Comparison of ENCODE assay signal across 8 cellular contexts in the genomic region with DNA sequence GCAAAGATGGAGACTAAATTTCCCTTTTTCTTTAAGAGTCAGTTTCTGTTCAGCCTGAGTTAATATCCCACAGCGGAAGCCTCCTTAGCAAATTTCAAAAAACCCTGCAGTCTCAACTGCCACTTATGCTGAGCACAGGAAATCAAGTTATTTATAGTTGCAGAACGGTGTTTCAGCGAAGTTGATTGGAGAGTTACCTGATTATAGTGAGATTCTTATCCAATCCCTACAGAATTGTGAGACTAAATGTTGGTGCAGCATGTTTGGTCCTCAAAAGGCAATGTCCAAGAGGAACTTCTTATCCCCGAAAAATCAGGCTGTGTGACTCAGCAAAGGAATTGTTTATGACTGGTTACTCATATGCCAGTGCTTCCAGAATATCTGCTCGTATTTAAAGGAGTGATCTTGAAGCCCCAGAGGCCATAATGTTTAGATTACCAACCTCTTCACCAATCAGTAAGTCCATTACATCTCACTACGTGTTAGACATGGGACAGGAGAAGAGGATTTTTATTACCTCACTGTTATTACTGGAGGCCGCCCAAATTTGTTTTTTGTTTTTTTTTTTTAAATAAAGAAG.
DNase-seq lines count a peak whose midpoint lies in the region; ATAC-seq, FAIRE-seq and TF ChIP-seq lines count a peak whose summit lies in the region.

No MANE protein-coding gene starts in this region.

- peak overlapping the region; percentile 87 to 98 (median 97) for H3K4me3 Mint-ChIP-seq in CD4-positive, CD25-positive, alpha-beta regulatory T cell
- peak overlapping the region; percentile 84 to 89 (median 87) for H3K4me3 Mint-ChIP-seq in T-cell

- POLR2A ChIA-PET in T-cell (lab: Charles Lee) = interaction anchor here (0.6 to 7.2 kb wide), 4 partner anchors 7 to 609 kb away, joined by 3 to 122 read pairs (median 27); a partner anchor contains a TSS

- no peaks in the 10 kb centered on the region for H3K9me3 ChIP-seq in CD4-positive, CD25-positive, alpha-beta regulatory T cell (ENCODE audit: control insufficient read depth in 2 of 2, low read length in 2 of 2)
- no peaks in the 10 kb centered on the region for H3K9me3 ChIP-seq in small intestine (ENCODE audit: control insufficient read depth, low read depth)

- H3K27ac Mint-ChIP-seq in CD4-positive, CD25-positive, alpha-beta regulatory T cell = peak overlapping the region; percentile 85 to 95 (median 92)
- peak overlapping the region; percentile 93 to 97 for H3K27ac Mint-ChIP-seq in T-cell

- H3K27me3 ChIP-seq in CD4-positive, CD25-positive, alpha-beta regulatory T cell (ENCODE audit: control insufficient read depth, insufficient read depth, low read length) = no peaks in the 10 kb centered on the region
- H3K27me3 ChIP-seq in small intestine (ENCODE audit: control insufficient read depth in 2 of 2, insufficient read depth in 2 of 2, low read length in 2 of 2) = no peaks in the 10 kb centered on the region

- H3K9me3 Mint-ChIP-seq in CD4-positive, CD25-positive, alpha-beta regulatory T cell = peaks cover 0 to 3% (median 0%) of the 10 kb centered on the region in 7 donors
- H3K9me3 Mint-ChIP-seq in T-cell = no peaks in the 10 kb centered on the region

- CTCF ChIA-PET in T-cell (lab: Charles Lee) = interaction anchor here (0.6 to 7.2 kb wide), 4 partner anchors 8 to 49 kb away, joined by 3 to 112 read pairs (median 5); no protein-coding TSS in a partner anchor

- H3K4me1 Mint-ChIP-seq in CD4-positive, CD25-positive, alpha-beta regulatory T cell = peaks cover 33 to 79% (median 65%) of the 10 kb centered on the region in 4 donors
- H3K4me1 Mint-ChIP-seq in T-cell = peaks cover 77 to 81% (median 80%) of the 10 kb centered on the region in 3 donors

- H3K27me3 Mint-ChIP-seq in CD4-positive, CD25-positive, alpha-beta regulatory T cell = no peaks in the 10 kb centered on the region
- no peaks in the 10 kb centered on the region for H3K27me3 Mint-ChIP-seq in T-cell

- no peaks in the 10 kb centered on the region for H3K36me3 ChIP-seq in CD4-positive, CD25-positive, alpha-beta regulatory T cell (ENCODE audit: control insufficient read depth, insufficient read depth, low read length)
- H3K36me3 ChIP-seq in small intestine (ENCODE audit: control insufficient read depth in 2 of 2, insufficient read depth in 2 of 2, low read length in 2 of 2) = no peaks in the 10 kb centered on the region

- TF ChIP-seq CTCF in HFF-Myc (IDR thresholded peaks at IDR 0.05; ENCODE audit: low read depth, low read length, missing control alignments) = no peak

- peak overlapping the region; percentile 93 for H3K27ac ChIP-seq in CD4-positive, CD25-positive, alpha-beta regulatory T cell (ENCODE audit: insufficient read depth, low read length, poor library complexity, severe bottlenecking)
- peak overlapping the region; percentile 98 for H3K27ac ChIP-seq in small intestine (ENCODE audit: low read depth in 1 of 2, low read length in 1 of 2)

- peaks cover 84% of the 10 kb centered on the region for H3K4me1 ChIP-seq in CD4-positive, CD25-positive, alpha-beta regulatory T cell (ENCODE audit: control insufficient read depth, insufficient read depth, low read length, poor library complexity, severe bottlenecking)
- H3K4me1 ChIP-seq in small intestine (ENCODE audit: control insufficient read depth in 2 of 2, insufficient read depth in 1 of 2, low read depth in 1 of 2, low read length in 1 of 2) = peaks cover 8 to 35% of the 10 kb centered on the region in 2 donors

- no peaks in the 10 kb centered on the region for H3K36me3 Mint-ChIP-seq in CD4-positive, CD25-positive, alpha-beta regulatory T cell
- H3K36me3 Mint-ChIP-seq in T-cell = no peaks in the 10 kb centered on the region

- ATAC-seq in CD4-positive, CD25-positive, alpha-beta regulatory T cell (ENCODE audit: low read depth in 2 of 2) = no peak
- ATAC-seq in T-cell (replicated peaks in 1 of 4) = peak in 3 of 4 experiments; percentile 8 to 42 (median 16)
- no peak for ATAC-seq in HG03442 (IDR thresholded peaks at IDR 0.05; ENCODE audit: unreplicated experiment)

- DNase-seq in CD4-positive, CD25-positive, alpha-beta regulatory T cell = peak in 2 of 3 donors; percentile 57 to 82
- DNase-seq in HFF-Myc (ENCODE audit: extremely low read depth, low read depth) = peak; percentile 96
- DNase-seq in T-cell = peak in 3 of 34 experiments; percentile 25 to 46 (median 34)
- peak; percentile 99 for DNase-seq in fibroblast of peridontal ligament (ENCODE audit: extremely low read depth)
- peak; percentile 66 for DNase-seq in small intestine
- no peak for DNase-seq in iPS-NIHi11 (ENCODE audit: low spot score)
- no peak for DNase-seq in globus pallidus (ENCODE audit: low spot score)

- H3K4me3 ChIP-seq in CD4-positive, CD25-positive, alpha-beta regulatory T cell (ENCODE audit: low read depth, low read length) = peak overlapping the region; percentile 84
- H3K4me3 ChIP-seq in HFF-Myc (replicated peaks; ENCODE audit: low read depth, low read length) (peak overlapping the region; percentile 94; the same call in 1 of the 2 replicates), small intestine (ENCODE audit: low read depth in 1 of 2, low read length in 2 of 2) (peak overlapping the region in 1 of 2 donors; percentile 100)

- 22 to 23% (median 22%) methylated on average over 7 of the region's 7 CpGs for WGBS in small intestine, 3 donors

- no peak for FAIRE-seq in small intestine (lab: Jason Lieb, UNC)

Comparison
In these comparisons a context has a peak if more than half of its experiments do, and no peak if none do; other contexts are left out.
1. ATAC-seq: peak in T-cell (3 of 4); none in CD4-positive, CD25-positive, alpha-beta regulatory T cell (0 of 2) and HG03442 (single experiment).
2. DNase-seq: peak in CD4-positive, CD25-positive, alpha-beta regulatory T cell (2 of 3), HFF-Myc (single experiment), fibroblast of peridontal ligament (single experiment) and small intestine (single experiment); none in iPS-NIHi11 (single experiment) and globus pallidus (single experiment).